1 cellular context compared by ENCODE assay signal in the genomic region with DNA sequence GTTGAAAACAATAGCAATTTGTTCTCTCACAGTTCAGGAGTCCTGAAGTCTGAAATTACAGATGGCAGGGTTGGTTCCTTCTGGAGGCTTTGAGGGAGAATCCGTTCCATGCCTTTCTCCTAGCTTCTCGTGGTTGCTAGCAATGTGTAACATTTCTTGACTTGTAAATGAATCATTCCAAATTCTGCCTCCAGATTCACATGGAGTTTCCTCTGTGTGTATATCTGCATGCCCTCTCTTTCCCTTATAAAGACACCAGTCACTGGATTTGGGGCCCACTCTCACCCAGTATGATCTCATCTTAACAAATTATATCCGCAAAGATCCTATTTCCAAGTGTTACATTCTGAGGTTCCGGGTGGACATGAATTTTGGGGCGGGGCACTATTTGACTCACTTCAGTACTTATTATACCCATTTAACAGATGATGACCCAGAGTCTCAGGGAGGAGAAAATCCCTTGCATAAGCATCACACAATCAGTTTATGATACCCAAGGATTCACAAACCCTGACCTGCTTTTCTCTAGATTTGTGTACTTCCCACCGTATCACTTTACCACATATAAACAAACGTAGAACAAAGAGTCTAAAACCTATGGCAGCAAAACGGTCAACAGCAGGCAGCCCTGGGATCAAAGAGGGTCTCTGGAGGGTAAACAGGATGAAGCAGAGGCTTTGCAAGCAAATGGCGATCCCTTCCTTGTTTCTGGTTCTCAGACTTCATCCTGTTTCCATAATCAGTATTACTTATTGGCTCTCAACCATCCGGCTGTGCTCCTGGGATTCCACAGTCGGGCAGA.
TF ChIP-seq lines count a peak whose summit lies in the region.

No MANE protein-coding gene starts in this region.

TF ChIP-seq in GM23338, 12 proteins besides CTCF, POLR2A, EP300 and RAD21 (continued from another document):
- TF ChIP-seq, protein P1, sequence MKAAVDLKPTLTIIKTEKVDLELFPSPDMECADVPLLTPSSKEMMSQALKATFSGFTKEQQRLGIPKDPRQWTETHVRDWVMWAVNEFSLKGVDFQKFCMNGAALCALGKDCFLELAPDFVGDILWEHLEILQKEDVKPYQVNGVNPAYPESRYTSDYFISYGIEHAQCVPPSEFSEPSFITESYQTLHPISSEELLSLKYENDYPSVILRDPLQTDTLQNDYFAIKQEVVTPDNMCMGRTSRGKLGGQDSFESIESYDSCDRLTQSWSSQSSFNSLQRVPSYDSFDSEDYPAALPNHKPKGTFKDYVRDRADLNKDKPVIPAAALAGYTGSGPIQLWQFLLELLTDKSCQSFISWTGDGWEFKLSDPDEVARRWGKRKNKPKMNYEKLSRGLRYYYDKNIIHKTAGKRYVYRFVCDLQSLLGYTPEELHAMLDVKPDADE (IDR thresholded peaks at IDR 0.05): no peak
- no peak for TF ChIP-seq ZNF331 (CRISPR knock-in tag; IDR thresholded peaks at IDR 0.05; ENCODE audit: low read depth)
- TF ChIP-seq, protein P2, sequence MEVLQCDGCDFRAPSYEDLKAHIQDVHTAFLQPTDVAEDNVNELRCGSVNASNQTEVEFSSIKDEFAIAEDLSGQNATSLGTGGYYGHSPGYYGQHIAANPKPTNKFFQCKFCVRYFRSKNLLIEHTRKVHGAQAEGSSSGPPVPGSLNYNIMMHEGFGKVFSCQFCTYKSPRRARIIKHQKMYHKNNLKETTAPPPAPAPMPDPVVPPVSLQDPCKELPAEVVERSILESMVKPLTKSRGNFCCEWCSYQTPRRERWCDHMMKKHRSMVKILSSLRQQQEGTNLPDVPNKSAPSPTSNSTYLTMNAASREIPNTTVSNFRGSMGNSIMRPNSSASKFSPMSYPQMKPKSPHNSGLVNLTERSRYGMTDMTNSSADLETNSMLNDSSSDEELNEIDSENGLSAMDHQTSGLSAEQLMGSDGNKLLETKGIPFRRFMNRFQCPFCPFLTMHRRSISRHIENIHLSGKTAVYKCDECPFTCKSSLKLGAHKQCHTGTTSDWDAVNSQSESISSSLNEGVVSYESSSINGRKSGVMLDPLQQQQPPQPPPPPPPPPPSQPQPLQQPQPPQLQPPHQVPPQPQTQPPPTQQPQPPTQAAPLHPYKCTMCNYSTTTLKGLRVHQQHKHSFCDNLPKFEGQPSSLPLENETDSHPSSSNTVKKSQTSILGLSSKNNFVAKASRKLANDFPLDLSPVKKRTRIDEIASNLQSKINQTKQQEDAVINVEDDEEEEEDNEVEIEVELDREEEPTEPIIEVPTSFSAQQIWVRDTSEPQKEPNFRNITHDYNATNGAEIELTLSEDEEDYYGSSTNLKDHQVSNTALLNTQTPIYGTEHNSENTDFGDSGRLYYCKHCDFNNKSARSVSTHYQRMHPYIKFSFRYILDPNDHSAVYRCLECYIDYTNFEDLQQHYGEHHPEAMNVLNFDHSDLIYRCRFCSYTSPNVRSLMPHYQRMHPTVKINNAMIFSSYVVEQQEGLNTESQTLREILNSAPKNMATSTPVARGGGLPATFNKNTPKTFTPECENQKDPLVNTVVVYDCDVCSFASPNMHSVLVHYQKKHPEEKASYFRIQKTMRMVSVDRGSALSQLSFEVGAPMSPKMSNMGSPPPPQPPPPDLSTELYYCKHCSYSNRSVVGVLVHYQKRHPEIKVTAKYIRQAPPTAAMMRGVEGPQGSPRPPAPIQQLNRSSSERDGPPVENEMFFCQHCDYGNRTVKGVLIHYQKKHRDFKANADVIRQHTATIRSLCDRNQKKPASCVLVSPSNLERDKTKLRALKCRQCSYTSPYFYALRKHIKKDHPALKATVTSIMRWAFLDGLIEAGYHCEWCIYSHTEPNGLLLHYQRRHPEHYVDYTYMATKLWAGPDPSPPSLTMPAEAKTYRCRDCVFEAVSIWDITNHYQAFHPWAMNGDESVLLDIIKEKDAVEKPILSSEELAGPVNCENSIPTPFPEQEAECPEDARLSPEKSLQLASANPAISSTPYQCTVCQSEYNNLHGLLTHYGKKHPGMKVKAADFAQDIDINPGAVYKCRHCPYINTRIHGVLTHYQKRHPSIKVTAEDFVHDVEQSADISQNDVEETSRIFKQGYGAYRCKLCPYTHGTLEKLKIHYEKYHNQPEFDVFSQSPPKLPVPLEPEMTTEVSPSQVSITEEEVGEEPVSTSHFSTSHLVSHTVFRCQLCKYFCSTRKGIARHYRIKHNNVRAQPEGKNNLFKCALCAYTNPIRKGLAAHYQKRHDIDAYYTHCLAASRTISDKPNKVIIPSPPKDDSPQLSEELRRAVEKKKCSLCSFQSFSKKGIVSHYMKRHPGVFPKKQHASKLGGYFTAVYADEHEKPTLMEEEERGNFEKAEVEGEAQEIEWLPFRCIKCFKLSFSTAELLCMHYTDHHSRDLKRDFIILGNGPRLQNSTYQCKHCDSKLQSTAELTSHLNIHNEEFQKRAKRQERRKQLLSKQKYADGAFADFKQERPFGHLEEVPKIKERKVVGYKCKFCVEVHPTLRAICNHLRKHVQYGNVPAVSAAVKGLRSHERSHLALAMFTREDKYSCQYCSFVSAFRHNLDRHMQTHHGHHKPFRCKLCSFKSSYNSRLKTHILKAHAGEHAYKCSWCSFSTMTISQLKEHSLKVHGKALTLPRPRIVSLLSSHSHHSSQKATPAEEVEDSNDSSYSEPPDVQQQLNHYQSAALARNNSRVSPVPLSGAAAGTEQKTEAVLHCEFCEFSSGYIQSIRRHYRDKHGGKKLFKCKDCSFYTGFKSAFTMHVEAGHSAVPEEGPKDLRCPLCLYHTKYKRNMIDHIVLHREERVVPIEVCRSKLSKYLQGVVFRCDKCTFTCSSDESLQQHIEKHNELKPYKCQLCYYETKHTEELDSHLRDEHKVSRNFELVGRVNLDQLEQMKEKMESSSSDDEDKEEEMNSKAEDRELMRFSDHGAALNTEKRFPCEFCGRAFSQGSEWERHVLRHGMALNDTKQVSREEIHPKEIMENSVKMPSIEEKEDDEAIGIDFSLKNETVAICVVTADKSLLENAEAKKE (CRISPR knock-in tag; IDR thresholded peaks at IDR 0.05): no peak
- no peak for TF ChIP-seq CREB1 (CRISPR knock-in tag; IDR thresholded peaks at IDR 0.05; ENCODE audit: low read depth)
- no peak for TF ChIP-seq STAT1 (IDR thresholded peaks at IDR 0.05; ENCODE audit: unreplicated experiment)
- TF ChIP-seq JUNB (IDR thresholded peaks at IDR 0.05; ENCODE audit: unreplicated experiment): no peak
- no peak for TF ChIP-seq POLR2AphosphoS5 (IDR thresholded peaks at IDR 0.05; ENCODE audit: low read depth)
